In genomic region chr12:122318607-122319311, GRCh38 we compare ENCODE assay signal across 9 cellular contexts. TPM values are rescaled to one million over a fixed set of nuclear protein-coding genes. Genes with fewer than 3 reads are reported as not detected.
DNase-seq lines count a peak whose midpoint lies in the region; ATAC-seq, FAIRE-seq and TF ChIP-seq lines count a peak whose summit lies in the region.
"Had no signal": no experiment of that assay in that cellular context is flagged by ENCODE, and none has a peak within 500 bp of the region (broad histone marks: within the 10 kb centered on the region; RNA-seq: fewer than 3 reads in every experiment).

No MANE protein-coding gene starts in this region.

- no peaks in the 10 kb centered on the region for H4K20me1 ChIP-seq in astrocyte (ENCODE audit: insufficient read depth, low read length)

- H3K4me2 ChIP-seq in astrocyte (ENCODE audit: low read length) (peak overlapping the region; percentile 45), skeletal muscle satellite cell (ENCODE audit: low read length) (peak overlapping the region; percentile 37)

- peaks cover 15% of the 10 kb centered on the region for H3K36me3 Mint-ChIP-seq in astrocyte (ENCODE audit: low read depth, unreplicated experiment)
- peaks cover 60% of the 10 kb centered on the region for H3K36me3 Mint-ChIP-seq in stimulated activated memory B cell treated with anti-CD40 and anti-IgM and Interleukin-4, amounts not matched to agents 10 μg/mL and 1 μg/mL and 100 μg/mL, for 72 hours

- no peaks in the 10 kb centered on the region for H3K27me3 ChIP-seq in astrocyte (ENCODE audit: insufficient read depth, low read length)
- no peaks in the 10 kb centered on the region for H3K27me3 ChIP-seq in heart right ventricle
- H3K27me3 ChIP-seq in skeletal muscle satellite cell (ENCODE audit: control insufficient read depth, insufficient read depth, low read length): no peaks in the 10 kb centered on the region

- H3K27ac ChIP-seq in astrocyte (ENCODE audit: low read depth, low read length) (peak overlapping the region; percentile 93), heart right ventricle (peak overlapping the region in 8 of 10 donors; percentile 24 to 74 (median 56))

- H3K4me3 ChIP-seq in astrocyte (ENCODE audit: insufficient read depth, low read depth, low read length) (peak overlapping the region; percentile 16), heart right ventricle (no peak overlapping the region), skeletal muscle satellite cell (ENCODE audit: low read length) (no peak overlapping the region)

- H3K36me3 ChIP-seq in astrocyte (ENCODE audit: insufficient read depth, low read length) (peaks cover 33% of the 10 kb centered on the region), heart right ventricle (peaks cover 0 to 98% (median 40%) of the 10 kb centered on the region in 9 donors), skeletal muscle satellite cell (ENCODE audit: insufficient read depth, low read length) (peaks cover 43% of the 10 kb centered on the region)

- H3K9ac ChIP-seq in astrocyte (ENCODE audit: low read length) (peak overlapping the region; percentile 70), skeletal muscle satellite cell (ENCODE audit: low read depth, low read length) (peak overlapping the region; percentile 59)

- H3K9me3 ChIP-seq in astrocyte (ENCODE audit: insufficient read depth, low read depth, low read length) (no peaks in the 10 kb centered on the region), heart right ventricle (no peaks in the 10 kb centered on the region), skeletal muscle satellite cell (replicated peaks; ENCODE audit: low read length) (no peaks in the 10 kb centered on the region)

- H3K9me3 Mint-ChIP-seq in astrocyte (ENCODE audit: unreplicated experiment): no peaks in the 10 kb centered on the region
- H3K9me3 Mint-ChIP-seq in stimulated activated memory B cell treated with anti-CD40 and anti-IgM and Interleukin-4, amounts not matched to agents 10 μg/mL and 1 μg/mL and 100 μg/mL, for 72 hours: no peaks in the 10 kb centered on the region

- H3K27me3 Mint-ChIP-seq in astrocyte (ENCODE audit: low read depth, unreplicated experiment): no peaks in the 10 kb centered on the region
- no peaks in the 10 kb centered on the region for H3K27me3 Mint-ChIP-seq in stimulated activated memory B cell treated with anti-CD40 and anti-IgM and Interleukin-4, amounts not matched to agents 10 μg/mL and 1 μg/mL and 100 μg/mL, for 72 hours

- peaks cover 4% of the 10 kb centered on the region for H3K79me2 ChIP-seq in astrocyte (ENCODE audit: insufficient read depth, low read length)

- H3K27ac Mint-ChIP-seq in astrocyte (ENCODE audit: unreplicated experiment): peak overlapping the region; percentile 48
- no peak overlapping the region for H3K27ac Mint-ChIP-seq in stimulated activated memory B cell treated with anti-CD40 and anti-IgM and Interleukin-4, amounts not matched to agents 10 μg/mL and 1 μg/mL and 100 μg/mL, for 72 hours

- H3K4me1 Mint-ChIP-seq in astrocyte (ENCODE audit: low read depth, unreplicated experiment): peaks cover 18% of the 10 kb centered on the region
- H3K4me1 Mint-ChIP-seq in stimulated activated memory B cell treated with anti-CD40 and anti-IgM and Interleukin-4, amounts not matched to agents 10 μg/mL and 1 μg/mL and 100 μg/mL, for 72 hours: no peaks in the 10 kb centered on the region

- H2AFZ ChIP-seq in astrocyte (ENCODE audit: low read depth, low read length): peak overlapping the region; percentile 50

- peaks cover 20% of the 10 kb centered on the region for H3K4me1 ChIP-seq in astrocyte (ENCODE audit: insufficient read depth, low read length)
- H3K4me1 ChIP-seq in heart right ventricle: peaks cover 0 to 15% (median 10%) of the 10 kb centered on the region in 9 donors
- H3K4me1 ChIP-seq in skeletal muscle satellite cell (ENCODE audit: control insufficient read depth, insufficient read depth, low read length): peaks cover 31% of the 10 kb centered on the region

- H3K4me3 Mint-ChIP-seq in astrocyte (ENCODE audit: unreplicated experiment): peak overlapping the region; percentile 37
- no peak overlapping the region for H3K4me3 Mint-ChIP-seq in stimulated activated memory B cell treated with anti-CD40 and anti-IgM and Interleukin-4, amounts not matched to agents 10 μg/mL and 1 μg/mL and 100 μg/mL, for 72 hours

- peak; percentile 100 for FAIRE-seq in astrocyte (lab: Jason Lieb, UNC)

- DNase-seq in EH (ENCODE audit: low read depth) (peak; percentile 96), astrocyte (ENCODE audit: low read depth) (peak; percentile 96), heart right ventricle (peak in 1 of 2 donors; percentile 37), head of caudate nucleus (no peak), GF-D8 (lab: John Stamatoyannopoulos, UW) (no peak), NCI-H748 treated with DMSO at 0.1 percent for 48 hours (lab: John Stamatoyannopoulos, UW) (no peak)
- DNase-seq: NCI-H1930 had no signal

- TF ChIP-seq CTCF in astrocyte (IDR thresholded peaks at IDR 0.05; ENCODE audit: insufficient read depth, low read depth, low read length) (no peak), heart right ventricle (IDR thresholded peaks at IDR 0.05) (no peak)

- intact Hi-C loops in heart right ventricle (cut with DNase I): no loop called here
- intact Hi-C loops in head of caudate nucleus (cut with DNase I): no loop called here

- ATAC-seq in heart right ventricle: peak; percentile 38 to 89 (median 74)
- no peak for ATAC-seq in stimulated activated memory B cell treated with anti-CD40 and anti-IgM and Interleukin-4, amounts not matched to agents 10 μg/mL and 1 μg/mL and 100 μg/mL, for 72 hours

- 56 to 59% methylated on average over 3 of the region's 3 CpGs for WGBS in heart right ventricle, 2 donors

RNA-seq across cellular contexts. Expression of gene VPS33A, which starts 52.5 kb away (rescaled TPM):
- total RNA-seq in astrocyte (31.6 and 34.3 TPM in 2 replicates), heart right ventricle (10 to 100 TPM in 9 of 10 donors, 1 to 10 TPM in 1; 9.5 to 17.3 (median 13.0) TPM)
- 1 to 10 TPM; 4.5 to 7.3 TPM for polyA plus RNA-seq in heart right ventricle
- total RNA-seq in skeletal muscle satellite cell (2012; rRNA removed): 12.5 and 15.2 TPM in 2 replicates

Comparison
In these comparisons a context has a peak if more than half of its experiments do, and no peak if none do; other contexts are left out.
1. DNase-seq: peak in EH (single experiment) and astrocyte (single experiment); none in head of caudate nucleus (0 of 42), GF-D8 (single experiment) and NCI-H748 treated with DMSO at 0.1 percent for 48 hours (single experiment).